In the genomic region with DNA sequence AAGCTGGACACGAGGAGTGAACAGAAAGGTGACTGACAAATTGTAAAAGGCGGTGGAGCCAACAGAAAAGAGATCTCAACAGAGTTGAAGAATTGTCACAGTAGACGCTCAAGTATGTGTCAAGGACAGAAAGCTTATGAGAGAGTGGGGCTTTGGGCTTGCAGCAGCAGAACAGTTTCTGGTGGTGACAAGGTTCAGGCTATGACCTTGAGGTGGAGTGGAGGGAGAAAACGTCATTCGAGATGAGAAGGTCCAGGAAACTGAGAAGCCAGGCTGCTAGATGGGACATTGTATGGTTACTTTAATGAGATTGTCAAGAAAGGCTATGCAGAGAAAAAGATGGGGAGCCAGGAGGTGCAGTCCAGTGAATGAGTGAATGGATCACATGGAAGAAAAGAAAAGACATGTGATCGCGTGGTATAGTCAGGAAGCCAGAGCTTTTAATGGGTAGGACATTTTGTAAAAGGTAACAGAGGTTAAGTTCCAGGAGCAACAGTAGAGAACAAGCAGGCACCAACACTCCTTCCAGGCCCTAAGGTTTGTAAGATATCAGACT, we compare ENCODE assay signal across 12 cellular contexts.
DNase-seq lines count a peak whose midpoint lies in the region; ATAC-seq, FAIRE-seq and TF ChIP-seq lines count a peak whose summit lies in the region.
"Had no signal": no experiment of that assay in that cellular context is flagged by ENCODE, and none has a peak within 500 bp of the region (broad histone marks: within the 10 kb centered on the region; RNA-seq: fewer than 3 reads in every experiment).

No MANE protein-coding gene starts in this region.

- no peak for TF ChIP-seq RAD21 in HepG2 (CRISPR knock-in tag; IDR thresholded peaks at IDR 0.05)

- H3K36me3 Mint-ChIP-seq in activated naive CD4-positive, alpha-beta T cell treated with anti-CD3 and anti-CD28 coated beads, Interleukin-2, amount 50 U/mL, for 72 hours: peaks cover 4 to 5% of the 10 kb centered on the region in 2 donors
- no peaks in the 10 kb centered on the region for H3K36me3 Mint-ChIP-seq in activated naive CD4-positive, alpha-beta T cell treated with anti-CD3 and anti-CD28 coated beads for 36 hours (ENCODE audit: low read depth)
- H3K36me3 Mint-ChIP-seq: activated naive CD8-positive, alpha-beta T cell had no signal

- no peaks in the 10 kb centered on the region for H3K79me2 ChIP-seq in HepG2 (ENCODE audit: insufficient read depth, low read length)

- peak; percentile 39 to 70 for ATAC-seq in activated naive CD4-positive, alpha-beta T cell treated with anti-CD3 and anti-CD28 coated beads, Interleukin-2, amount 50 U/mL, for 72 hours
- ATAC-seq in HepG2: peak; percentile 25; the same call in 2 of the 3 replicates
- no peak for ATAC-seq in thoracic aorta (ENCODE audit: insufficient number of reproducible peaks, low FRiP score, low read depth)
- no peak for ATAC-seq in GM18858 (IDR thresholded peaks at IDR 0.05; ENCODE audit: unreplicated experiment)
- ATAC-seq in GM18861 (IDR thresholded peaks at IDR 0.05; ENCODE audit: unreplicated experiment): no peak

- H3K4me3 ChIP-seq in Peyer's patch (peak overlapping the region; percentile 28 to 46 (median 36)), HepG2 (replicated peaks in 1 of 3; ENCODE audit: insufficient read depth in 1 of 3, low read depth in 2 of 3, low read length in 3 of 3) (peak overlapping the region; percentile 53 to 69 (median 57)), thoracic aorta (peak overlapping the region; percentile 59)

- no peaks in the 10 kb centered on the region for H4K20me1 ChIP-seq in HepG2 (ENCODE audit: insufficient read depth, low read length)

- 38% methylated on average over 7 of the region's 7 CpGs for WGBS in HepG2 (ENCODE audit: low lambda C conversion rate)

- FAIRE-seq in HepG2 (lab: Jason Lieb, UNC) (no peak), RCC 7860 (lab: Jason Lieb, UNC) (no peak)
- FAIRE-seq: endothelial cell of umbilical vein had no signal

- H3K4me1 ChIP-seq in Peyer's patch (no peaks in the 10 kb centered on the region), HepG2 (ENCODE audit: insufficient read depth, low read length) (peaks cover 10% of the 10 kb centered on the region), thoracic aorta (ENCODE audit: control insufficient read depth in 1 of 2, low read depth in 2 of 2) (no peaks in the 10 kb centered on the region)

- H3K4me3 Mint-ChIP-seq in activated naive CD4-positive, alpha-beta T cell treated with anti-CD3 and anti-CD28 coated beads for 36 hours: no peak overlapping the region
- H3K4me3 Mint-ChIP-seq: activated naive CD8-positive, alpha-beta T cell; HFFc6 had no signal

- H3K27me3 ChIP-seq in Peyer's patch: no peaks in the 10 kb centered on the region
- peaks cover 0 to 10% of the 10 kb centered on the region in 2 experiments; a peak in 2 of 5 replicates for H3K27me3 ChIP-seq in HepG2 (ENCODE audit: control insufficient read depth in 1 of 2, insufficient read depth in 2 of 2, low read length in 2 of 2)
- H3K27me3 ChIP-seq in thoracic aorta (replicated peaks; ENCODE audit: insufficient read depth): no peaks in the 10 kb centered on the region

- no peak overlapping the region for H3K27ac Mint-ChIP-seq in activated naive CD4-positive, alpha-beta T cell treated with anti-CD3 and anti-CD28 coated beads, Interleukin-2, amount 50 U/mL, for 72 hours
- H3K27ac Mint-ChIP-seq in activated naive CD4-positive, alpha-beta T cell treated with anti-CD3 and anti-CD28 coated beads for 36 hours: no peak overlapping the region
- H3K27ac Mint-ChIP-seq: activated naive CD8-positive, alpha-beta T cell; HFFc6 had no signal

- H3K4me1 Mint-ChIP-seq in activated naive CD4-positive, alpha-beta T cell treated with anti-CD3 and anti-CD28 coated beads for 36 hours (ENCODE audit: low read depth): no peaks in the 10 kb centered on the region

- TF ChIP-seq CTCF in Peyer's patch (IDR thresholded peaks at IDR 0.05) (no peak), HepG2 (CRISPR knock-in tag; IDR thresholded peaks at IDR 0.05) (no peak), thoracic aorta (IDR thresholded peaks at IDR 0.05) (no peak)

- TF ChIP-seq POLR2A in Peyer's patch (IDR thresholded peaks at IDR 0.05) (no peak), HepG2 (IDR thresholded peaks at IDR 0.05; ENCODE audit: insufficient read depth in 1 of 2, low read depth in 2 of 2, low read length in 2 of 2) (no peak)

- H3K9me3 ChIP-seq in Peyer's patch (no peaks in the 10 kb centered on the region), HepG2 (ENCODE audit: low read length) (0 out of 2 replicates have a peak, but pooled peaks cover 8% of the 10 kb centered on the region), thoracic aorta (no peaks in the 10 kb centered on the region)

- peak overlapping the region; percentile 97 for H2AFZ ChIP-seq in HepG2 (ENCODE audit: low read length)

- no peak for TF ChIP-seq EP300 in HepG2 (IDR thresholded peaks at IDR 0.05; ENCODE audit: low read depth in 2 of 2, low read length in 2 of 2)
- TF ChIP-seq EP300 in HepG2 (CRISPR knock-in tag; IDR thresholded peaks at IDR 0.05; ENCODE audit: borderline replicate concordance): no peak

- POLR2A ChIA-PET in HepG2 (lab: Yijun Ruan, JAX): no interaction called here

- peak overlapping the region in 1 of 4 donors; percentile 35 for H3K27ac ChIP-seq in Peyer's patch
- no peak overlapping the region for H3K27ac ChIP-seq in HepG2 (ENCODE audit: extremely low read length, insufficient read depth, low read length)
- H3K27ac ChIP-seq in thoracic aorta: no peak overlapping the region

- no peak for DNase-seq in activated naive CD4-positive, alpha-beta T cell treated with anti-CD3 and anti-CD28 coated beads, Interleukin-2, amount 50 U/mL, for 72 hours (ENCODE audit: low spot score in 2 of 2)
- no peak for DNase-seq in activated naive CD4-positive, alpha-beta T cell treated with anti-CD3 and anti-CD28 coated beads for 36 hours
- DNase-seq in Peyer's patch (no peak), HepG2 (ENCODE audit: low spot score) (no peak), thoracic aorta (ENCODE audit: low spot score) (no peak), RCC 7860 (ENCODE audit: low spot score) (no peak)
- DNase-seq: HFFc6, kidney glomerular epithelial cell had no signal

- H3K9ac ChIP-seq in HepG2 (ENCODE audit: insufficient read depth, low read depth, low read length): peak overlapping the region; percentile 36; the same call in 1 of the 2 replicates

- peak overlapping the region; percentile 80 for H3K4me2 ChIP-seq in HepG2 (ENCODE audit: low read depth, low read length)

- H3K27me3 Mint-ChIP-seq in activated naive CD4-positive, alpha-beta T cell treated with anti-CD3 and anti-CD28 coated beads for 36 hours (ENCODE audit: low read depth): no peaks in the 10 kb centered on the region
- H3K27me3 Mint-ChIP-seq: activated naive CD8-positive, alpha-beta T cell had no signal

- H3K36me3 ChIP-seq in Peyer's patch (no peaks in the 10 kb centered on the region), HepG2 (replicated peaks in 1 of 2; ENCODE audit: control insufficient read depth in 1 of 2, insufficient read depth in 2 of 2, low read length in 2 of 2) (no peaks in the 10 kb centered on the region), thoracic aorta (no peaks in the 10 kb centered on the region)

- CTCF ChIA-PET in activated naive CD4-positive, alpha-beta T cell treated with anti-CD3 and anti-CD28 coated beads for 36 hours (lab: Charles Lee): interaction anchor here (1.1 to 1.5 kb wide), 4 partner anchors 7 to 30 kb away, joined by 3 to 6 read pairs (median 4); no protein-coding TSS in a partner anchor
- CTCF ChIA-PET in HepG2 (lab: Yijun Ruan, JAX; ENCODE audit: low intra/inter-chr PET ratio, low total read pairs): no interaction called here

- intact Hi-C loops in activated naive CD4-positive, alpha-beta T cell treated with anti-CD3 and anti-CD28 coated beads for 36 hours (cut with micrococcal nuclease): loop anchor here (1.0 to 2.0 kb wide), 4 partner anchors 25 to 90 kb away; no protein-coding TSS in a partner anchor
- intact Hi-C loops in HepG2 (cut with micrococcal nuclease; ENCODE audit: unreplicated experiment): no loop called here

- BruUV-seq in HepG2 (replicated peaks; lab: Mats Ljungman, UMichigan): no TSS peak

- in situ Hi-C loops in HepG2 (cut with HindIII; ENCODE audit: extremely low pct_ligation_motif_present, low pct_unique_long_range_greater_than_20kb): no loop called here

- peaks cover 0 to 4% of the 10 kb centered on the region in 2 donors for H3K9me3 Mint-ChIP-seq in activated naive CD4-positive, alpha-beta T cell treated with anti-CD3 and anti-CD28 coated beads, Interleukin-2, amount 50 U/mL, for 72 hours
- peaks cover 2% of the 10 kb centered on the region for H3K9me3 Mint-ChIP-seq in activated naive CD4-positive, alpha-beta T cell treated with anti-CD3 and anti-CD28 coated beads for 36 hours

TF ChIP-seq in HepG2, 621 proteins besides CTCF, POLR2A, EP300 and RAD21 (continues in another document):
- TF ChIP-seq, protein P1, sequence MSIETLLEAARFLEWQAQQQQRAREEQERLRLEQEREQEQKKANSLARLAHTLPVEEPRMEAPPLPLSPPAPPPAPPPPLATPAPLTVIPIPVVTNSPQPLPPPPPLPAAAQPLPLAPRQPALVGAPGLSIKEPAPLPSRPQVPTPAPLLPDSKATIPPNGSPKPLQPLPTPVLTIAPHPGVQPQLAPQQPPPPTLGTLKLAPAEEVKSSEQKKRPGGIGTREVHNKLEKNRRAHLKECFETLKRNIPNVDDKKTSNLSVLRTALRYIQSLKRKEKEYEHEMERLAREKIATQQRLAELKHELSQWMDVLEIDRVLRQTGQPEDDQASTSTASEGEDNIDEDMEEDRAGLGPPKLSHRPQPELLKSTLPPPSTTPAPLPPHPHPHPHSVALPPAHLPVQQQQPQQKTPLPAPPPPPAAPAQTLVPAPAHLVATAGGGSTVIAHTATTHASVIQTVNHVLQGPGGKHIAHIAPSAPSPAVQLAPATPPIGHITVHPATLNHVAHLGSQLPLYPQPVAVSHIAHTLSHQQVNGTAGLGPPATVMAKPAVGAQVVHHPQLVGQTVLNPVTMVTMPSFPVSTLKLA (IDR thresholded peaks at IDR 0.05): peak; percentile 88
- TF ChIP-seq GABPA (IDR thresholded peaks at IDR 0.05; ENCODE audit: low read depth, low read length) (no peak), GABPA (CRISPR knock-in tag; IDR thresholded peaks at IDR 0.05; ENCODE audit: low read depth) (no peak), ZNF12 (CRISPR knock-in tag; IDR thresholded peaks at IDR 0.05) (peak; percentile 90), ELF4 (CRISPR knock-in tag; IDR thresholded peaks at IDR 0.05; ENCODE audit: borderline replicate concordance) (no peak)

Comparison
In these comparisons a context has a peak if more than half of its experiments do, and no peak if none do; other contexts are left out.
1. ATAC-seq: peak in activated naive CD4-positive, alpha-beta T cell treated with anti-CD3 and anti-CD28 coated beads, Interleukin-2, amount 50 U/mL, for 72 hours (2 of 2) and HepG2 (single experiment); none in thoracic aorta (single experiment), GM18858 (single experiment) and GM18861 (single experiment).
2. Peak in every context shown above with its lines, with median percentiles within 50 percentile points of each other: H3K4me3 ChIP-seq.